In genomic region chr18:55932675-55933074, GRCh38 we compare ENCODE assay signal across 19 cellular contexts.
A peak's percentile ranks its signal among the peaks of the same experiment; 100 is the strongest.
DNase-seq lines count a peak whose midpoint lies in the region; ATAC-seq, FAIRE-seq and TF ChIP-seq lines count a peak whose summit lies in the region.
"Had no signal": no experiment of that assay in that cellular context is flagged by ENCODE, and none has a peak within 500 bp of the region (broad histone marks: within the 10 kb centered on the region; RNA-seq: fewer than 3 reads in every experiment).

No MANE protein-coding gene starts in this region.

- H3K4me1 ChIP-seq in K562 (replicated peaks in 1 of 2; ENCODE audit: control insufficient read depth in 2 of 2, insufficient read depth in 2 of 2, low read length in 2 of 2), result peaks cover 0 to 6% of the 10 kb centered on the region in 2 experiments; a peak in 4 of 5 replicates
- no peaks in the 10 kb centered on the region for H3K4me1 ChIP-seq in right lobe of liver
- H3K4me1 ChIP-seq: BE2C had no signal

- H3K36me3 ChIP-seq in K562 (ENCODE audit: control insufficient read depth, insufficient read depth, low read length), result no peaks in the 10 kb centered on the region
- no peaks in the 10 kb centered on the region for H3K36me3 ChIP-seq in right lobe of liver
- H3K36me3 ChIP-seq: BE2C had no signal

- H3K9ac ChIP-seq in K562 (ENCODE audit: insufficient read depth in 1 of 2, low read depth in 2 of 2, low read length in 2 of 2), result no peak overlapping the region

- intact Hi-C loops in K562 (cut with micrococcal nuclease) (no loop called here), right lobe of liver (cut with DNase I) (no loop called here)

- DNase-seq in ELF-1 (ENCODE audit: low read depth, low spot score) (peak; percentile 13), K562 (ENCODE audit: extremely low read depth in 1 of 4, low spot score in 3 of 4) (peak in 1 of 4 experiments; percentile 14), right lobe of liver (peak in 2 of 3 donors; percentile 50 to 70), GM12891 (ENCODE audit: insufficient read length, low spot score) (no peak), cortex of kidney (lab: John Stamatoyannopoulos, UW) (no peak)
- DNase-seq: ACHN; BE2C; C1 segment of cervical spinal cord; CD4-positive, CD25-positive, alpha-beta regulatory T cell; CD8-positive, alpha-beta memory T cell; COR-L47; GDM1; GOT3; H7; HFFc6 had no signal

- in situ Hi-C loops in K562 (cut with MboI), result no loop called here

- no TSS peak for BruUV-seq in K562 (replicated peaks; lab: Mats Ljungman, UMichigan)

- WGBS in K562 (ENCODE audit: insufficient coverage, low coverage, missing lambda C conversion rate), result 21% methylated on average over 1 of the region's 1 CpG
- no CpG with 5 or more reads among the region's 1 CpG for WGBS in right lobe of liver (ENCODE audit: insufficient coverage, low coverage, low lambda C conversion rate, missing lambda C conversion rate)

- TF ChIP-seq CTCF in K562 (IDR thresholded peaks at IDR 0.05 in 2 of 3, conservative IDR thresholded peaks at IDR 0.05 in 1 of 3; ENCODE audit: insufficient read depth in 2 of 3, low read depth in 1 of 3, low read length in 3 of 3) (no peak), right lobe of liver (IDR thresholded peaks at IDR 0.05) (no peak)

- no peaks in the 10 kb centered on the region for H4K20me1 ChIP-seq in K562 (replicated peaks; ENCODE audit: control insufficient read depth, insufficient read depth, low read length)

- TF ChIP-seq POLR2A in K562 (conservative IDR thresholded peaks at IDR 0.05), result no peak
- no peak for TF ChIP-seq POLR2A in right lobe of liver (IDR thresholded peaks at IDR 0.05)
- TF ChIP-seq POLR2A in GM12891 (IDR thresholded peaks at IDR 0.05; ENCODE audit: low read depth, low read length), result no peak

- H3K27ac ChIP-seq in K562 (ENCODE audit: extremely low read depth, low read depth, low read length) (no peak overlapping the region), right lobe of liver (no peak overlapping the region)
- H3K27ac ChIP-seq: HL-60 had no signal

- H3K79me2 ChIP-seq in K562 (ENCODE audit: control insufficient read depth, insufficient read depth, low read length), result no peaks in the 10 kb centered on the region

- H3K9me1 ChIP-seq in K562 (ENCODE audit: control insufficient read depth, insufficient read depth, low read length), result no peaks in the 10 kb centered on the region

- no peak overlapping the region; the same call in 1 of the 2 replicates for H3K4me2 ChIP-seq in K562 (ENCODE audit: insufficient read depth, low read length)

- no peaks in the 10 kb centered on the region for H3K27me3 ChIP-seq in K562 (ENCODE audit: control insufficient read depth in 2 of 2, insufficient read depth in 2 of 2, low read length in 2 of 2)
- H3K27me3 ChIP-seq in right lobe of liver, result no peaks in the 10 kb centered on the region
- H3K27me3 ChIP-seq: BE2C had no signal

- H3K4me3 ChIP-seq in K562 (no peak overlapping the region), right lobe of liver (no peak overlapping the region)

- CTCF ChIA-PET in K562 (lab: Yijun Ruan, JAX; ENCODE audit: low intra/inter-chr PET ratio), result no interaction called here

- H3K9me3 ChIP-seq in K562 (replicated peaks; ENCODE audit: control insufficient read depth, insufficient read depth, low read depth, low read length) (peaks cover 3% of the 10 kb centered on the region; the same call in 1 of the 2 replicates), right lobe of liver (no peaks in the 10 kb centered on the region)
- H3K9me3 ChIP-seq: BE2C had no signal

- no peak for TF ChIP-seq EP300 in K562 (IDR thresholded peaks at IDR 0.05; ENCODE audit: low read length)

- POLR2A ChIA-PET in K562 (lab: Yijun Ruan, JAX), result no interaction called here

- H2AFZ ChIP-seq in K562 (ENCODE audit: low read depth, low read length), result no peak overlapping the region

- no peak for FAIRE-seq in K562 (lab: Jason Lieb, UNC)
- FAIRE-seq in GM12891 (lab: Jason Lieb, UNC), result no peak
- FAIRE-seq: A204.1 had no signal

- TF ChIP-seq RAD21 in K562 (CRISPR knock-in tag; conservative IDR thresholded peaks at IDR 0.05 in 1 of 2, IDR thresholded peaks at IDR 0.05 in 1 of 2), result no peak

- ATAC-seq in K562, result no peak
- peak; percentile 59 to 99 (median 88) for ATAC-seq in right lobe of liver
- no peak for ATAC-seq in GM19467 (IDR thresholded peaks at IDR 0.05; ENCODE audit: unreplicated experiment)
- ATAC-seq: HCT116 had no signal

TF ChIP-seq in K562, 482 proteins besides CTCF, POLR2A, EP300 and RAD21:
- TF ChIP-seq CBFA2T3 (IDR thresholded peaks at IDR 0.05) (peak; percentile 37), CBFA2T2 (conservative IDR thresholded peaks at IDR 0.05) (peak; percentile 22; the same call in 1 of the 2 replicates), TCF7L2 (IDR thresholded peaks at IDR 0.05; ENCODE audit: low read depth, low read length) (no peak)

TF ChIP-seq in GM12891, 5 proteins besides CTCF, POLR2A, EP300 and RAD21:
- TF ChIP-seq PAX5 (IDR thresholded peaks at IDR 0.05; ENCODE audit: insufficient read depth, low read length, severe bottlenecking), result no peak
- TF ChIP-seq TAF1 (IDR thresholded peaks at IDR 0.05; ENCODE audit: low read depth, low read length), result no peak
- no peak for TF ChIP-seq POU2F2 (IDR thresholded peaks at IDR 0.05; ENCODE audit: low read depth, low read length)
- TF ChIP-seq POLR2AphosphoS5 (IDR thresholded peaks at IDR 0.05; ENCODE audit: low read depth, low read length), result no peak
- TF ChIP-seq SPI1 (IDR thresholded peaks at IDR 0.05; ENCODE audit: low read depth, low read length), result no peak

Comparison
In these comparisons a context has a peak if more than half of its experiments do, and no peak if none do; other contexts are left out.
1. DNase-seq: peak in ELF-1 (single experiment) and right lobe of liver (2 of 3); none in GM12891 (single experiment) and cortex of kidney (single experiment).
2. ATAC-seq: peak in right lobe of liver (4 of 4); none in K562 (single experiment) and GM19467 (single experiment).